Comparison of ENCODE assay signal across 15 cellular contexts in genomic region chr10:35546824-35547225, GRCh38. TPM values are rescaled to one million over a fixed set of nuclear protein-coding genes. Genes with fewer than 3 reads are reported as not detected.
DNase-seq lines count a peak whose midpoint lies in the region; ATAC-seq, FAIRE-seq and TF ChIP-seq lines count a peak whose summit lies in the region.
"Had no signal": no experiment of that assay in that cellular context is flagged by ENCODE, and none has a peak within 500 bp of the region (broad histone marks: within the 10 kb centered on the region; RNA-seq: fewer than 3 reads in every experiment).

No MANE protein-coding gene starts in this region.

- H3K9me3 ChIP-seq in A673 (ENCODE audit: low read depth, low read length, poor library complexity, severe bottlenecking) (no peaks in the 10 kb centered on the region), astrocyte (ENCODE audit: insufficient read depth, low read depth, low read length) (no peaks in the 10 kb centered on the region)
- H3K9me3 ChIP-seq: ascending aorta had no signal

- H3K36me3 Mint-ChIP-seq in HFFc6 (ENCODE audit: low read depth), result peaks cover 19% of the 10 kb centered on the region
- H3K36me3 Mint-ChIP-seq in astrocyte (ENCODE audit: low read depth, unreplicated experiment), result peaks cover 14% of the 10 kb centered on the region
- H3K36me3 Mint-ChIP-seq in activated T-cell treated with anti-CD3 and anti-CD28 coated beads, Interleukin-2, amount 50 U/mL, for 72 hours (ENCODE audit: insufficient read depth in 2 of 2), result peaks cover 6 to 8% of the 10 kb centered on the region in 2 donors

- H3K27ac Mint-ChIP-seq in HFFc6, result peak overlapping the region; percentile 84
- H3K27ac Mint-ChIP-seq in astrocyte (ENCODE audit: unreplicated experiment), result peak overlapping the region; percentile 11
- no peak overlapping the region for H3K27ac Mint-ChIP-seq in activated T-cell treated with anti-CD3 and anti-CD28 coated beads, Interleukin-2, amount 50 U/mL, for 72 hours
- H3K27ac Mint-ChIP-seq: natural killer cell treated with Interleukin-12 subunit alpha and Interleukin-12 subunit beta and Interleukin-15 and Interleukin-18, amount 100 ng/mL, for 72 hours; stimulated activated naive CD8-positive, alpha-beta T cell treated with anti-CD3 and anti-CD28 coated beads, Interleukin-15, Interleukin-2, amounts not matched to agents 100 ng/mL and 50 ng/mL, for 24 hours had no signal

- H3K4me3 Mint-ChIP-seq in HFFc6 (peak overlapping the region; percentile 54; the same call in 1 of the 2 replicates), astrocyte (ENCODE audit: unreplicated experiment) (peak overlapping the region; percentile 21)
- no peak overlapping the region for H3K4me3 Mint-ChIP-seq in activated T-cell treated with anti-CD3 and anti-CD28 coated beads, Interleukin-2, amount 50 U/mL, for 72 hours
- H3K4me3 Mint-ChIP-seq: natural killer cell treated with Interleukin-12 subunit alpha and Interleukin-12 subunit beta and Interleukin-15 and Interleukin-18, amount 100 ng/mL, for 72 hours; stimulated activated naive CD8-positive, alpha-beta T cell treated with anti-CD3 and anti-CD28 coated beads, Interleukin-15, Interleukin-2, amounts not matched to agents 100 ng/mL and 50 ng/mL, for 24 hours had no signal

- POLR2A ChIA-PET in A673 (lab: Charles Lee; ENCODE audit: low non-redundant PET), result no interaction called here

- H3K27me3 ChIP-seq in A673 (replicated peaks; ENCODE audit: insufficient read depth, low read depth, low read length, poor library complexity) (no peaks in the 10 kb centered on the region), astrocyte (ENCODE audit: insufficient read depth, low read length) (no peaks in the 10 kb centered on the region)
- H3K27me3 ChIP-seq: ascending aorta had no signal

- H3K4me1 Mint-ChIP-seq in HFFc6 (ENCODE audit: low read depth), result peaks cover 34% of the 10 kb centered on the region
- H3K4me1 Mint-ChIP-seq in astrocyte (ENCODE audit: low read depth, unreplicated experiment), result peaks cover 28% of the 10 kb centered on the region
- peaks cover 12% of the 10 kb centered on the region for H3K4me1 Mint-ChIP-seq in activated T-cell treated with anti-CD3 and anti-CD28 coated beads, Interleukin-2, amount 50 U/mL, for 72 hours (ENCODE audit: low read depth)

- H3K4me1 ChIP-seq in A673 (ENCODE audit: insufficient read depth, low read length, poor library complexity, severe bottlenecking), result peaks cover 15% of the 10 kb centered on the region
- H3K4me1 ChIP-seq in astrocyte (ENCODE audit: insufficient read depth, low read length), result peaks cover 24% of the 10 kb centered on the region
- H3K4me1 ChIP-seq: ascending aorta had no signal

- DNase-seq in A673 (ENCODE audit: low spot score) (peak; percentile 67), HFFc6 (peak; percentile 97), astrocyte (ENCODE audit: low read depth) (peak; percentile 93), iris pigment epithelial cell (ENCODE audit: low read depth) (peak; percentile 82), left lobe of liver (ENCODE audit: low spot score) (no peak), DMS153 treated with DMSO at 0.1 percent for 48 hours (lab: John Stamatoyannopoulos, UW; ENCODE audit: unreplicated experiment) (no peak)
- DNase-seq in activated T-cell treated with anti-CD3 and anti-CD28 coated beads, Interleukin-2, amount 50 U/mL, for 72 hours, result no peak
- DNase-seq: NCI-H1694 treated with DMSO at 0.1 percent for 48 hours; OCI-M1; stimulated activated CD4-positive, alpha-beta T cell treated with anti-CD3 and anti-CD28 coated beads, Interleukin-15, amount 100 ng/mL, for 24 hours had no signal

- H4K20me1 ChIP-seq in astrocyte (ENCODE audit: insufficient read depth, low read length), result peaks cover 4% of the 10 kb centered on the region

- H3K27ac ChIP-seq in A673 (ENCODE audit: low read depth, low read length, poor library complexity, severe bottlenecking), result no peak overlapping the region
- H3K27ac ChIP-seq in astrocyte (ENCODE audit: low read depth, low read length), result peak overlapping the region; percentile 87

- CTCF ChIA-PET in A673 (lab: Charles Lee), result interaction anchor here (0.5 to 1.3 kb wide), 2 partner anchors 16 to 126 kb away, joined by 3 to 6 read pairs; no protein-coding TSS in a partner anchor

- BruUV-seq in A673 (replicated peaks; lab: Mats Ljungman, UMichigan), result no TSS peak

- peaks cover 13% of the 10 kb centered on the region for H3K79me2 ChIP-seq in astrocyte (ENCODE audit: insufficient read depth, low read length)

- H3K36me3 ChIP-seq in A673 (ENCODE audit: insufficient read depth, low read length, poor library complexity, severe bottlenecking) (no peaks in the 10 kb centered on the region), astrocyte (ENCODE audit: insufficient read depth, low read length) (peaks cover 15% of the 10 kb centered on the region)

- intact Hi-C loops in A673 (cut with micrococcal nuclease; ENCODE audit: unreplicated experiment), result no loop called here

- H3K4me2 ChIP-seq in astrocyte (ENCODE audit: low read length), result peak overlapping the region; percentile 7

- ATAC-seq in left lobe of liver (no peak), HG02798 (IDR thresholded peaks at IDR 0.05; ENCODE audit: poor library complexity, unreplicated experiment) (no peak)
- ATAC-seq in activated T-cell treated with anti-CD3 and anti-CD28 coated beads, Interleukin-2, amount 50 U/mL, for 72 hours (replicated peaks in 1 of 2), result no peak
- ATAC-seq: natural killer cell treated with Interleukin-12 subunit alpha and Interleukin-12 subunit beta and Interleukin-15 and Interleukin-18, amount 100 ng/mL, for 72 hours had no signal

- no peak overlapping the region for H2AFZ ChIP-seq in astrocyte (ENCODE audit: low read depth, low read length)

- FAIRE-seq in astrocyte (lab: Jason Lieb, UNC), result no peak
- FAIRE-seq: TTC549 had no signal

- TF ChIP-seq CTCF in A673 (conservative IDR thresholded peaks at IDR 0.05; ENCODE audit: low read depth, low read length) (peak; percentile 42; the same call in 1 of the 2 replicates), HFFc6 (IDR thresholded peaks at IDR 0.05) (peak; percentile 61), astrocyte (IDR thresholded peaks at IDR 0.05; ENCODE audit: insufficient read depth, low read depth, low read length) (peak; percentile 35)

- H3K27me3 Mint-ChIP-seq in HFFc6 (ENCODE audit: insufficient read depth) (no peaks in the 10 kb centered on the region; the same call in 1 of the 2 replicates), astrocyte (ENCODE audit: low read depth, unreplicated experiment) (no peaks in the 10 kb centered on the region)
- H3K27me3 Mint-ChIP-seq in activated T-cell treated with anti-CD3 and anti-CD28 coated beads, Interleukin-2, amount 50 U/mL, for 72 hours (ENCODE audit: low read depth), result no peaks in the 10 kb centered on the region
- H3K27me3 Mint-ChIP-seq: natural killer cell treated with Interleukin-12 subunit alpha and Interleukin-12 subunit beta and Interleukin-15 and Interleukin-18, amount 100 ng/mL, for 72 hours; stimulated activated naive CD8-positive, alpha-beta T cell treated with anti-CD3 and anti-CD28 coated beads, Interleukin-15, Interleukin-2, amounts not matched to agents 100 ng/mL and 50 ng/mL, for 24 hours had no signal

- H3K4me3 ChIP-seq in A673 (ENCODE audit: low read depth, low read length, poor library complexity, severe bottlenecking) (no peak overlapping the region), astrocyte (ENCODE audit: insufficient read depth, low read depth, low read length) (no peak overlapping the region)
- H3K4me3 ChIP-seq: ascending aorta had no signal

- H3K9me3 Mint-ChIP-seq in HFFc6 (no peaks in the 10 kb centered on the region), astrocyte (ENCODE audit: unreplicated experiment) (no peaks in the 10 kb centered on the region)
- peaks cover 2 to 4% of the 10 kb centered on the region in 2 donors for H3K9me3 Mint-ChIP-seq in activated T-cell treated with anti-CD3 and anti-CD28 coated beads, Interleukin-2, amount 50 U/mL, for 72 hours
- H3K9me3 Mint-ChIP-seq: natural killer cell treated with Interleukin-12 subunit alpha and Interleukin-12 subunit beta and Interleukin-15 and Interleukin-18, amount 100 ng/mL, for 72 hours; stimulated activated naive CD8-positive, alpha-beta T cell treated with anti-CD3 and anti-CD28 coated beads, Interleukin-15, Interleukin-2, amounts not matched to agents 100 ng/mL and 50 ng/mL, for 24 hours had no signal

- H3K9ac ChIP-seq in astrocyte (ENCODE audit: low read length), result peak overlapping the region; percentile 46

RNA-seq across cellular contexts. Expression of gene GJD4, which starts 58.3 kb away (rescaled TPM):
- total RNA-seq in A673 (2021) (not detected in 2 replicates), astrocyte (not detected in 2 replicates), left lobe of liver (not detected)
- total RNA-seq in HFFc6 (2021; fragmentation: NEBNext Ultra II Directional; extraction: Animal tissue kit (Norgen Biotek cat#: 25700)), result not detected
- not detected for total RNA-seq in activated T-cell treated with anti-CD3 and anti-CD28 coated beads, Interleukin-2, amount 50 U/mL, for 72 hours
- total RNA-seq: ascending aorta; natural killer cell treated with Interleukin-12 subunit alpha and Interleukin-12 subunit beta and Interleukin-15 and Interleukin-18, amount 100 ng/mL, for 72 hours had no signal

Comparison
In these comparisons a context has a peak if more than half of its experiments do, and no peak if none do; other contexts are left out.
1. DNase-seq: peak in A673 (single experiment), HFFc6 (single experiment), astrocyte (single experiment) and iris pigment epithelial cell (single experiment); none in left lobe of liver (single experiment), activated T-cell treated with anti-CD3 and anti-CD28 coated beads, Interleukin-2, amount 50 U/mL, for 72 hours (0 of 2) and DMS153 treated with DMSO at 0.1 percent for 48 hours (single experiment).
2. H3K4me3 Mint-ChIP-seq: peak in HFFc6 (single experiment) and astrocyte (single experiment); none in activated T-cell treated with anti-CD3 and anti-CD28 coated beads, Interleukin-2, amount 50 U/mL, for 72 hours (0 of 2).
3. Peak in every context shown above with its lines, with median percentiles within 50 percentile points of each other: CTCF ChIP-seq.